ENCODE assay signal across 22 cellular contexts in genomic region chr7:3859436-3859835, GRCh38.
DNase-seq lines count a peak whose midpoint lies in the region; ATAC-seq, FAIRE-seq and TF ChIP-seq lines count a peak whose summit lies in the region.
"Had no signal": no experiment of that assay in that cellular context is flagged by ENCODE, and none has a peak within 500 bp of the region (broad histone marks: within the 10 kb centered on the region; RNA-seq: fewer than 3 reads in every experiment).

No MANE protein-coding gene starts in this region.

- no TSS peak for BruUV-seq in A673 (replicated peaks; lab: Mats Ljungman, UMichigan)

- H3K9me3 ChIP-seq in A673 (ENCODE audit: low read depth, low read length, poor library complexity, severe bottlenecking): no peaks in the 10 kb centered on the region
- no peaks in the 10 kb centered on the region for H3K9me3 ChIP-seq in aorta (ENCODE audit: control insufficient read depth, low read length)
- H3K9me3 ChIP-seq: HAP-1 had no signal

- peaks cover 15% of the 10 kb centered on the region for H3K4me1 ChIP-seq in A673 (ENCODE audit: insufficient read depth, low read length, poor library complexity, severe bottlenecking)
- H3K4me1 ChIP-seq in aorta (ENCODE audit: control insufficient read depth in 1 of 2, insufficient read depth in 2 of 2, low read length in 2 of 2): peaks cover 0 to 2% of the 10 kb centered on the region in 2 donors
- H3K4me1 ChIP-seq: A549, HAP-1 had no signal

- WGBS in aorta, 2 donors: 96 to 97% methylated on average over 1 of the region's 1 CpG

- POLR2A ChIA-PET in A673 (lab: Charles Lee; ENCODE audit: low non-redundant PET): no interaction called here

- no peaks in the 10 kb centered on the region for H3K9me3 Mint-ChIP-seq in activated naive CD8-positive, alpha-beta T cell treated with anti-CD3 and anti-CD28 coated beads, Interleukin-2, amount 50 U/mL, for 24 hours

- H3K27ac Mint-ChIP-seq in activated naive CD8-positive, alpha-beta T cell treated with anti-CD3 and anti-CD28 coated beads, Interleukin-2, amount 50 U/mL, for 24 hours: no peak overlapping the region
- H3K27ac Mint-ChIP-seq: CD4-positive, alpha-beta memory T cell; HFFc6 had no signal

- no peak for TF ChIP-seq CTCF in A673 (conservative IDR thresholded peaks at IDR 0.05; ENCODE audit: low read depth, low read length)

- CTCF ChIA-PET in A673 (lab: Charles Lee): no interaction called here

- DNase-seq in A673 (ENCODE audit: low spot score) (peak; percentile 38), HTR-8/SVneo (ENCODE audit: insufficient read length, low spot score) (no peak), NCI-H69 (lab: John Stamatoyannopoulos, UW) (peak; percentile 63), posterior vena cava (ENCODE audit: low spot score) (peak; percentile 29), superior temporal gyrus (ENCODE audit: extremely low spot score) (no peak), aorta (no peak)
- no peak for DNase-seq in activated naive CD8-positive, alpha-beta T cell treated with anti-CD3 and anti-CD28 coated beads, Interleukin-2, amount 50 U/mL, for 24 hours
- DNase-seq: 8988T; C1 segment of cervical spinal cord; Calu3; CD4-positive, alpha-beta memory T cell; COR-L47; DMS53; DMS79 treated with DMSO at 0.1 percent for 48 hours; GOT3; HFFc6 had no signal

- H3K27me3 Mint-ChIP-seq in activated naive CD8-positive, alpha-beta T cell treated with anti-CD3 and anti-CD28 coated beads, Interleukin-2, amount 50 U/mL, for 24 hours: peaks cover 8% of the 10 kb centered on the region

- no peaks in the 10 kb centered on the region for H3K36me3 ChIP-seq in A673 (ENCODE audit: insufficient read depth, low read length, poor library complexity, severe bottlenecking)
- H3K36me3 ChIP-seq in aorta (ENCODE audit: control insufficient read depth in 1 of 2, insufficient read depth in 2 of 2, low read length in 1 of 2): no peaks in the 10 kb centered on the region
- H3K36me3 ChIP-seq: HAP-1 had no signal

- H3K4me3 Mint-ChIP-seq in activated naive CD8-positive, alpha-beta T cell treated with anti-CD3 and anti-CD28 coated beads, Interleukin-2, amount 50 U/mL, for 24 hours: no peak overlapping the region
- H3K4me3 Mint-ChIP-seq: CD4-positive, alpha-beta memory T cell; HFFc6 had no signal

- no peak for ATAC-seq in aorta (ENCODE audit: low FRiP score)
- ATAC-seq in activated naive CD8-positive, alpha-beta T cell treated with anti-CD3 and anti-CD28 coated beads, Interleukin-2, amount 50 U/mL, for 24 hours: no peak
- ATAC-seq: A549 had no signal

- peaks cover 12% of the 10 kb centered on the region for H3K4me1 Mint-ChIP-seq in activated naive CD8-positive, alpha-beta T cell treated with anti-CD3 and anti-CD28 coated beads, Interleukin-2, amount 50 U/mL, for 24 hours
- H3K4me1 Mint-ChIP-seq: CD4-positive, alpha-beta memory T cell had no signal

- H3K27ac ChIP-seq in A673 (ENCODE audit: low read depth, low read length, poor library complexity, severe bottlenecking) (no peak overlapping the region), aorta (ENCODE audit: low read depth in 1 of 2, low read length in 2 of 2) (no peak overlapping the region)
- H3K27ac ChIP-seq: A549 had no signal

- FAIRE-seq in HTR-8/SVneo (lab: Jason Lieb, UNC): peak; percentile 13
- FAIRE-seq: A549, G401.6, GM12892, GM19239, H54 had no signal

- no peaks in the 10 kb centered on the region for H3K27me3 ChIP-seq in A673 (replicated peaks; ENCODE audit: insufficient read depth, low read depth, low read length, poor library complexity)
- H3K27me3 ChIP-seq in aorta (ENCODE audit: control insufficient read depth in 1 of 2, insufficient read depth in 2 of 2, low read length in 1 of 2): no peaks in the 10 kb centered on the region

- intact Hi-C loops in A673 (cut with micrococcal nuclease; ENCODE audit: unreplicated experiment) (no loop called here), posterior vena cava (cut with DNase I) (no loop called here), aorta (cut with DNase I) (no loop called here)

- H3K36me3 Mint-ChIP-seq in activated naive CD8-positive, alpha-beta T cell treated with anti-CD3 and anti-CD28 coated beads, Interleukin-2, amount 50 U/mL, for 24 hours (ENCODE audit: low read depth): no peaks in the 10 kb centered on the region
- H3K36me3 Mint-ChIP-seq: CD4-positive, alpha-beta memory T cell had no signal

- H3K4me3 ChIP-seq in A673 (ENCODE audit: low read depth, low read length, poor library complexity, severe bottlenecking) (no peak overlapping the region), aorta (ENCODE audit: low read length in 2 of 2) (no peak overlapping the region)
- H3K4me3 ChIP-seq: A549, HAP-1 had no signal

Comparison
In these comparisons a context has a peak if more than half of its experiments do, and no peak if none do; other contexts are left out.
1. DNase-seq: peak in A673 (single experiment), NCI-H69 (single experiment) and posterior vena cava (single experiment); none in HTR-8/SVneo (single experiment), superior temporal gyrus (single experiment), aorta (0 of 2) and activated naive CD8-positive, alpha-beta T cell treated with anti-CD3 and anti-CD28 coated beads, Interleukin-2, amount 50 U/mL, for 24 hours (single experiment).